ENCODE assay signal across 31 cellular contexts in genomic region chr7:30003098-30003497, GRCh38.
"Had no signal": no experiment of that assay in that cellular context is flagged by ENCODE, and none has a peak within 500 bp of the region (broad histone marks: within the 10 kb centered on the region; RNA-seq: fewer than 3 reads in every experiment).

No MANE protein-coding gene starts in this region.

- H3K36me3 ChIP-seq: brain microvascular endothelial cell, Peyer's patch, SJSA1 had no signal

- H3K9me2 ChIP-seq: SK-N-SH had no signal

- H3K4me2 ChIP-seq: SK-N-SH had no signal

- H3K9me3 ChIP-seq: Peyer's patch, SJSA1, SK-N-SH had no signal

- H3K9ac ChIP-seq: SK-N-SH had no signal

- ATAC-seq: activated CD8-positive, alpha-beta T cell treated with anti-CD3 and anti-CD28 coated beads for 36 hours; activated T-cell treated with anti-CD3 and anti-CD28 coated beads, Interleukin-2, amount 50 U/mL, for 72 hours; activated T-helper 17 cell treated with anti-CD3 and anti-CD28 coated beads, Interleukin-2, amount 50 U/mL, for 72 hours; PC-3 had no signal

- DNase-seq: activated B cell treated with CpG ODN at 0.5 μM for 24 hours; activated CD4-positive, alpha-beta T cell treated with anti-CD3 and anti-CD28 coated beads for 48 hours; activated CD4-positive, CD25-positive, alpha-beta regulatory T cell treated with anti-CD3 and anti-CD28 coated beads, Interleukin-2, amount 50 U/mL, for 72 hours; activated CD8-positive, alpha-beta T cell treated with anti-CD3 and anti-CD28 coated beads for 36 hours; activated effector memory CD4-positive, alpha-beta T cell treated with anti-CD3 and anti-CD28 coated beads, Interleukin-2, amount 50 U/mL, for 16 hours; activated naive CD4-positive, alpha-beta T cell; activated naive CD4-positive, alpha-beta T cell treated with anti-CD3 and anti-CD28 coated beads, Interleukin-2, amount 50 U/mL, for 16 hours; activated naive CD8-positive, alpha-beta T cell treated with anti-CD3 and anti-CD28 coated beads for 36 hours; activated T-cell treated with anti-CD3 and anti-CD28 coated beads, Interleukin-2, amount 50 U/mL, for 1 hour; activated T-cell treated with anti-CD3 and anti-CD28 coated beads, Interleukin-2, amount 50 U/mL, for 72 hours; amniotic stem cell; aorta; brain microvascular endothelial cell; central memory CD4-positive, alpha-beta T cell; Karpas-422; NCI-H1105; NCI-H1417 treated with DMSO at 0.1 percent for 48 hours; NCI-H1694; NCI-H1930; NCI-H2081 treated with DMSO at 0.1 percent for 48 hours; NCI-H510A; NCI-H526; NCI-H748 treated with DMSO at 0.1 percent for 48 hours; NK-92 treated with Interleukin-12 subunit alpha and Interleukin-12 subunit beta, amount 100 ng/mL, for 24 hours; PC-3; Peyer's patch; RPMI8226; SHP77 treated with DMSO at 0.1 percent for 48 hours; SK-N-SH had no signal

- H3K4me1 ChIP-seq: Peyer's patch had no signal

- H3K4me3 ChIP-seq: Peyer's patch, SJSA1 had no signal

- H3K27ac ChIP-seq: brain microvascular endothelial cell, Peyer's patch, SJSA1 had no signal

- H3K27me3 ChIP-seq: brain microvascular endothelial cell, Peyer's patch, SJSA1 had no signal
